In the genomic region with DNA sequence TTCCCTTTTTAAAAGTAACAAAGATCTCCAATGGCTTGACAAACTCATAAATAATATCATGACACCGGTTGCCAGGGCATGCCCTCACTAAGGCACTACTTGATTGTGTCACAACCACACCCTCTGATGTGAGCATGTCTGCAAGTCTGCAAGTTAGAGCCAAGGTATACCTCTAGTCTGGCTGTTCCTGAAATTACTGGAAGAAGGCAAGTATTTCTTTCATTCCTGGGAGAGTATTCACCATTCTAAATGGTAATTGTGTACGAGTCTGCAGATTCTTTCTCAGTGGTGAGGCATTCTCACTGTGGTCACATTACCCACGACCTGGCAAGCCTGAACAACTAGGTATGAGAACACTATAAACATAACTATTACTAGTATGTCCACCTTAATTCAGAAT, we compare ENCODE assay signal across 12 cellular contexts. TPM values are rescaled to one million over a fixed set of nuclear protein-coding genes. Genes with fewer than 3 reads are reported as not detected.
DNase-seq lines count a peak whose midpoint lies in the region; ATAC-seq, FAIRE-seq and TF ChIP-seq lines count a peak whose summit lies in the region.
"Had no signal": no experiment of that assay in that cellular context is flagged by ENCODE, and none has a peak within 500 bp of the region (broad histone marks: within the 10 kb centered on the region; RNA-seq: fewer than 3 reads in every experiment).

No MANE protein-coding gene starts in this region.

- CTCF ChIA-PET in A549 (lab: Yijun Ruan, JAX) = interaction anchor here (1.5 kb wide), 1 partner anchor 13 kb away, joined by 6 read pairs; no protein-coding TSS in a partner anchor
- CTCF ChIA-PET in K562 (lab: Yijun Ruan, JAX; ENCODE audit: low intra/inter-chr PET ratio) = no interaction called here

- H4K20me1 ChIP-seq in K562 (replicated peaks; ENCODE audit: control insufficient read depth, insufficient read depth, low read length) = no peaks in the 10 kb centered on the region

- TF ChIP-seq EP300 in A549 (IDR thresholded peaks at IDR 0.05) = no peak
- TF ChIP-seq EP300 in K562 (IDR thresholded peaks at IDR 0.05; ENCODE audit: low read length) = no peak

- intact Hi-C loops in K562 (cut with micrococcal nuclease) = no loop called here
- intact Hi-C loops in left colon (cut with DNase I, micrococcal nuclease) = no loop called here
- intact Hi-C loops in ascending aorta (cut with DNase I) = no loop called here
- intact Hi-C loops in mucosa of descending colon (cut with DNase I, micrococcal nuclease) = no loop called here

- ATAC-seq in A549 (peak; percentile 54 to 70; a peak in 4 of 6 replicates), K562 (no peak), left colon (peak; percentile 50), GM19395 (IDR thresholded peaks at IDR 0.05; ENCODE audit: unreplicated experiment) (no peak), mucosa of descending colon (no peak), GM21723 (IDR thresholded peaks at IDR 0.05; ENCODE audit: unreplicated experiment) (no peak)

- H3K4me3 ChIP-seq in A549 = no peak overlapping the region
- H3K4me3 ChIP-seq in K562 = no peak overlapping the region
- H3K4me3 ChIP-seq in ascending aorta = no peak overlapping the region
- H3K4me3 ChIP-seq in mucosa of descending colon = no peak overlapping the region
- H3K4me3 ChIP-seq: lung, sigmoid colon had no signal

- H3K36me3 ChIP-seq in K562 (ENCODE audit: control insufficient read depth, insufficient read depth, low read length) (peaks cover 29% of the 10 kb centered on the region), ascending aorta (peaks cover 3 to 40% of the 10 kb centered on the region in 2 donors), mucosa of descending colon (ENCODE audit: low read depth) (no peaks in the 10 kb centered on the region)

- H3K4me1 ChIP-seq in A549 (peaks cover 16% of the 10 kb centered on the region; the same call in 2 of the 3 replicates), K562 (replicated peaks in 1 of 2; ENCODE audit: control insufficient read depth in 2 of 2, insufficient read depth in 2 of 2, low read length in 2 of 2) (no peaks in the 10 kb centered on the region), ascending aorta (no peaks in the 10 kb centered on the region), mucosa of descending colon (ENCODE audit: low read depth) (no peaks in the 10 kb centered on the region)

- no peak overlapping the region for H3K9ac ChIP-seq in K562 (ENCODE audit: insufficient read depth in 1 of 2, low read depth in 2 of 2, low read length in 2 of 2)

- H3K4me2 ChIP-seq in A549 (peak overlapping the region; percentile 4; the same call in 2 of the 3 replicates), K562 (ENCODE audit: insufficient read depth, low read length) (no peak overlapping the region)

- in situ Hi-C loops in K562 (cut with MboI) = no loop called here

- H3K27me3 ChIP-seq in K562 (ENCODE audit: control insufficient read depth in 2 of 2, insufficient read depth in 2 of 2, low read length in 2 of 2) (no peaks in the 10 kb centered on the region), ascending aorta (no peaks in the 10 kb centered on the region)
- H3K27me3 ChIP-seq: sigmoid colon had no signal

- no peak for TF ChIP-seq RAD21 in A549 (conservative IDR thresholded peaks at IDR 0.05 in 1 of 2, IDR thresholded peaks at IDR 0.05 in 1 of 2)
- no peak for TF ChIP-seq RAD21 in K562 (CRISPR knock-in tag; conservative IDR thresholded peaks at IDR 0.05 in 1 of 2, IDR thresholded peaks at IDR 0.05 in 1 of 2)

- no peaks in the 10 kb centered on the region for H3K9me1 ChIP-seq in K562 (ENCODE audit: control insufficient read depth, insufficient read depth, low read length)

- POLR2A ChIA-PET in A549 (lab: Yijun Ruan, JAX) (no interaction called here), K562 (lab: Yijun Ruan, JAX) (interaction anchor here (0.7 kb wide), 1 partner anchor 26 kb away, joined by 3 read pairs; the partner anchor contains the start of gene RNU4ATAC)

- H3K79me2 ChIP-seq in K562 (ENCODE audit: control insufficient read depth, insufficient read depth, low read length) = peaks cover 12% of the 10 kb centered on the region; the same call in 2 of the 3 replicates

- DNase-seq in A549 (ENCODE audit: low read depth in 1 of 2, low spot score in 1 of 2) = peak in 1 of 2 experiments; percentile 46
- peak; percentile 23 for DNase-seq in HK-2 (ENCODE audit: unreplicated experiment)
- no peak for DNase-seq in K562 (ENCODE audit: extremely low read depth in 1 of 4, low spot score in 3 of 4)
- no peak for DNase-seq in left colon
- DNase-seq in ascending aorta (ENCODE audit: low spot score in 2 of 2) = no peak
- no peak for DNase-seq in mucosa of descending colon
- DNase-seq: MM.1S, sigmoid colon had no signal

- peak overlapping the region in 1 of 2 experiments; percentile 24; a peak in 3 of 6 replicates for H3K27ac ChIP-seq in A549
- no peak overlapping the region for H3K27ac ChIP-seq in K562 (ENCODE audit: extremely low read depth, low read depth, low read length)
- no peak overlapping the region for H3K27ac ChIP-seq in ascending aorta
- H3K27ac ChIP-seq: sigmoid colon had no signal

- TF ChIP-seq CTCF in A549 (IDR thresholded peaks at IDR 0.05) (no peak), K562 (IDR thresholded peaks at IDR 0.05 in 2 of 3, conservative IDR thresholded peaks at IDR 0.05 in 1 of 3; ENCODE audit: insufficient read depth in 2 of 3, low read depth in 1 of 3, low read length in 3 of 3) (no peak), ascending aorta (IDR thresholded peaks at IDR 0.05) (no peak), mucosa of descending colon (IDR thresholded peaks at IDR 0.05) (no peak)

- FAIRE-seq in A549 (lab: Jason Lieb, UNC) = no peak
- FAIRE-seq in K562 (lab: Jason Lieb, UNC) = no peak

- TF ChIP-seq POLR2A in A549 (IDR thresholded peaks at IDR 0.05; ENCODE audit: low read length) (no peak), K562 (conservative IDR thresholded peaks at IDR 0.05) (no peak)

- WGBS in A549 (ENCODE audit: missing lambda C conversion rate) = 56% methylated on average over 3 of the region's 3 CpGs
- WGBS in K562 (ENCODE audit: insufficient coverage, low coverage, missing lambda C conversion rate) = 60% methylated on average over 3 of the region's 3 CpGs

- H3K9me3 ChIP-seq in A549 (no peaks in the 10 kb centered on the region), K562 (replicated peaks; ENCODE audit: control insufficient read depth, insufficient read depth, low read depth, low read length) (no peaks in the 10 kb centered on the region), ascending aorta (peaks cover 0 to under 1% of the 10 kb centered on the region in 2 donors), mucosa of descending colon (no peaks in the 10 kb centered on the region)
- H3K9me3 ChIP-seq: sigmoid colon had no signal

- H2AFZ ChIP-seq in K562 (ENCODE audit: low read depth, low read length) = no peak overlapping the region

- BruUV-seq in K562 (replicated peaks; lab: Mats Ljungman, UMichigan) = no TSS peak

TF ChIP-seq in A549, 52 proteins besides CTCF, POLR2A, EP300 and RAD21 (continues in another document):
- TF ChIP-seq KDM5A (IDR thresholded peaks at IDR 0.05) (no peak), HEYL (CRISPR knock-in tag; IDR thresholded peaks at IDR 0.05) (no peak), TFCP2L1 (CRISPR knock-in tag; IDR thresholded peaks at IDR 0.05) (no peak), NPAS2 (CRISPR knock-in tag; IDR thresholded peaks at IDR 0.05; ENCODE audit: borderline replicate concordance) (no peak), ZC3H11A (IDR thresholded peaks at IDR 0.05) (no peak)

TF ChIP-seq in K562, 482 proteins besides CTCF, POLR2A, EP300 and RAD21 (continues in another document):
- no peak for TF ChIP-seq KDM4B (IDR thresholded peaks at IDR 0.05; ENCODE audit: borderline replicate concordance in 2 of 2, low read depth in 1 of 2)

RNA-seq across cellular contexts. Expression of gene RNU4ATAC, which starts 25.7 kb away (rescaled TPM):
- polyA plus RNA-seq in A549 (2011; rRNA removed) (not detected in 2 replicates), A549 (2017; fragmentation: RNase III; extraction: RNeasy Plus Mini Kit Qiagen cat#74134 plus additional on column Dnase treatment) (not detected in 3 replicates), K562 (2011; rRNA removed) (not detected in 2 replicates), K562 (2014; fragmentation: Illumina TruSeq; extraction: Trizol) (not detected in 2 replicates), K562 (2014; fragmentation: Nextera tagmentation; extraction: Ambion mirVana) (not detected), K562 (2014; rRNA removed) (not detected in 2 replicates)
- not detected in 2 replicates for polyA plus RNA-seq in A549 (2012; cell fraction: cytosol; rRNA removed)
- not detected in 2 replicates for polyA plus RNA-seq in A549 (2012; cell fraction: nucleus; rRNA removed)
- under 0.01 TPM in 2 replicates for polyA minus RNA-seq in A549 (2011; rRNA and poly(A)+ RNA removed)
- total RNA-seq in K562 (2011; cell fraction: chromatin; rRNA removed; ENCODE audit: low replicate concordance) = under 0.01 TPM in 2 replicates
- total RNA-seq in K562 (2011; cell fraction: nucleolus; rRNA removed) = under 0.01 TPM in 2 replicates
- total RNA-seq in K562 (2011; cell fraction: nucleoplasm; rRNA removed) = under 0.01 TPM in 2 replicates
- total RNA-seq in K562 (2014; rRNA removed) (not detected in 2 replicates), K562 (2014; rRNA removed; fragmentation: Illumina TruSeq; extraction: Trizol) (90.8 TPM in 1 of 2 replicates, not detected in the other), K562 (2015; rRNA removed; fragmentation: Illumina TruSeq; extraction: Trizol) (not detected in 2 replicates), K562 (2021) (8.6 TPM in 1 of 2 replicates, not detected in the other), left colon (not detected), ascending aorta (not detected), mucosa of descending colon (1 to 10 TPM in 1 of 3 donors, not detected in 2; 9.7 TPM)
- polyA plus RNA-seq in K562 (2011; cell fraction: cytosol; rRNA removed) = not detected in 2 replicates
- polyA plus RNA-seq in K562 (2011; cell fraction: nucleus; rRNA removed) = under 0.01 TPM in 1 of 2 replicates, not detected in the other
- not detected in 2 replicates for polyA plus RNA-seq in K562 (2012)
- polyA minus RNA-seq in K562 (2011; rRNA and poly(A)+ RNA removed) = 3,330 and 5,735 TPM in 2 replicates
- 3,188 and 9,893 TPM in 2 replicates for polyA minus RNA-seq in K562 (2011; cell fraction: cytosol; rRNA and poly(A)+ RNA removed)
- under 0.01 TPM in 2 replicates for polyA minus RNA-seq in K562 (2011; cell fraction: nucleus; rRNA and poly(A)+ RNA removed)
- total RNA-seq: lung, sigmoid colon had no signal
- polyA plus RNA-seq: CD14-positive monocyte, lung, sigmoid colon had no signal

Comparison
In these comparisons a context has a peak if more than half of its experiments do, and no peak if none do; other contexts are left out.
1. ATAC-seq: peak in A549 (2 of 2) and left colon (single experiment); none in K562 (single experiment), GM19395 (single experiment), mucosa of descending colon (single experiment) and GM21723 (single experiment).